1 cellular context compared by ENCODE assay signal in the genomic region with DNA sequence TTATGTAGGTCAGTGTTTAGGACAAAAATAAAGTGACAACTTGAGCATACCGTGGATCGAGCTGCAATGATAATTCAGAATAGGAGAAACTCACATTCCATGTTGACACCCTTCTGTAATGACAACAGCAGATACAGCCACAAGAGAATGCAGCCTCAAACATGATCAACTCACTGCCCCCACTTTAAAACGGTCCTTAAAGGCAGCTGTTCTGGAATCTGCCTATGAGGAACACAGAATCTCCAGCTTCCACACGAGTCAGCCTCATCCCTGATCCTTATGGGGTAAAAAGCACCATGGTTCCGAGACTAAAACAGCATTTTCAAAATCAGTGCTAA.
TF ChIP-seq lines count a peak whose summit lies in the region.

No MANE protein-coding gene starts in this region.

TF ChIP-seq in IMR-90, 13 proteins besides CTCF, POLR2A, EP300 and RAD21:
- TF ChIP-seq RCOR1 (IDR thresholded peaks at IDR 0.05; ENCODE audit: insufficient replicate concordance, low read length) (no peak), FOS (IDR thresholded peaks at IDR 0.05; ENCODE audit: low read depth, low read length) (no peak), SMC3 (IDR thresholded peaks at IDR 0.05; ENCODE audit: low read depth, low read length) (no peak), NFE2L2 (IDR thresholded peaks at IDR 0.05; ENCODE audit: low read depth, low read length) (no peak), CEBPB (IDR thresholded peaks at IDR 0.05; ENCODE audit: low read depth, low read length) (no peak), MXI1 (IDR thresholded peaks at IDR 0.05; ENCODE audit: borderline replicate concordance, low read depth, low read length) (no peak), RFX5 (IDR thresholded peaks at IDR 0.05; ENCODE audit: low read depth, low read length) (no peak), MAFK (IDR thresholded peaks at IDR 0.05; ENCODE audit: low read depth, low read length) (no peak)
- TF ChIP-seq, protein P1, sequence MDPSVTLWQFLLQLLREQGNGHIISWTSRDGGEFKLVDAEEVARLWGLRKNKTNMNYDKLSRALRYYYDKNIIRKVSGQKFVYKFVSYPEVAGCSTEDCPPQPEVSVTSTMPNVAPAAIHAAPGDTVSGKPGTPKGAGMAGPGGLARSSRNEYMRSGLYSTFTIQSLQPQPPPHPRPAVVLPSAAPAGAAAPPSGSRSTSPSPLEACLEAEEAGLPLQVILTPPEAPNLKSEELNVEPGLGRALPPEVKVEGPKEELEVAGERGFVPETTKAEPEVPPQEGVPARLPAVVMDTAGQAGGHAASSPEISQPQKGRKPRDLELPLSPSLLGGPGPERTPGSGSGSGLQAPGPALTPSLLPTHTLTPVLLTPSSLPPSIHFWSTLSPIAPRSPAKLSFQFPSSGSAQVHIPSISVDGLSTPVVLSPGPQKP (IDR thresholded peaks at IDR 0.05; ENCODE audit: borderline replicate concordance, low read depth, low read length), result no peak
- TF ChIP-seq, protein P2, sequence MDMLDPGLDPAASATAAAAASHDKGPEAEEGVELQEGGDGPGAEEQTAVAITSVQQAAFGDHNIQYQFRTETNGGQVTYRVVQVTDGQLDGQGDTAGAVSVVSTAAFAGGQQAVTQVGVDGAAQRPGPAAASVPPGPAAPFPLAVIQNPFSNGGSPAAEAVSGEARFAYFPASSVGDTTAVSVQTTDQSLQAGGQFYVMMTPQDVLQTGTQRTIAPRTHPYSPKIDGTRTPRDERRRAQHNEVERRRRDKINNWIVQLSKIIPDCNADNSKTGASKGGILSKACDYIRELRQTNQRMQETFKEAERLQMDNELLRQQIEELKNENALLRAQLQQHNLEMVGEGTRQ (IDR thresholded peaks at IDR 0.05; ENCODE audit: low read depth, low read length), result no peak
